Comparison of ENCODE assay signal across 8 cellular contexts in the genomic region with DNA sequence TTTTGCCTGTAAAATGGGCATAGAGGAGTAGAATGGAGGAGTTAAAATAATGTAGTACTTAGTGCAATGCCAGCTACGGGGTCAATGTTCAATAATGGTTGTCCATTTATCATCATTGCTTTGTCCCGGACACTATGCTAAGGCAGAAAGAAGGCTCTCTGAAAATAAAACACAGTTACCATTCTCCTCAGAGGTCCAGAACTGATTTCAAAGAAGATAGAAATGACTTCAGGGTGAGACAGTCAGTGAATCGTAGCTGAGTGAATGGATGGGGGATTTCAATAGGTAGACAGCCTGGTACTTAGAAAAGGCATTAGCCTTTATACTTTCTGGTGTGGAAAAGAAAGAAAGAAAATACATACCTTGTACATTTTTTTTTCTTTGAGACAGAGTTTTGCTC. TPM values are rescaled to one million over a fixed set of nuclear protein-coding genes. Genes with fewer than 3 reads are reported as not detected.
DNase-seq lines count a peak whose midpoint lies in the region; ATAC-seq and TF ChIP-seq lines count a peak whose summit lies in the region.

No MANE protein-coding gene starts in this region.

- no peak for ATAC-seq in GM21381 (IDR thresholded peaks at IDR 0.05; ENCODE audit: unreplicated experiment)
- ATAC-seq in HG03097 (IDR thresholded peaks at IDR 0.05; ENCODE audit: low FRiP score, unreplicated experiment) = no peak
- no peak for ATAC-seq in HG03108 (IDR thresholded peaks at IDR 0.05; ENCODE audit: unreplicated experiment)
- ATAC-seq in HG02970 (IDR thresholded peaks at IDR 0.05; ENCODE audit: low FRiP score, unreplicated experiment) = no peak

- H3K36me3 Mint-ChIP-seq in progenitor cell of endocrine pancreas (ENCODE audit: insufficient read depth) = peaks cover 3% of the 10 kb centered on the region

- TF ChIP-seq CTCF in GM12864 (IDR thresholded peaks at IDR 0.05; ENCODE audit: low read depth, low read length, missing control alignments) (no peak), RWPE1 (conservative IDR thresholded peaks at IDR 0.05; ENCODE audit: low read depth) (no peak), epithelial cell of proximal tubule (conservative IDR thresholded peaks at IDR 0.05; ENCODE audit: low read depth, low read length) (no peak), progenitor cell of endocrine pancreas (IDR thresholded peaks at IDR 0.05; ENCODE audit: unreplicated experiment) (no peak)

- H3K27ac ChIP-seq in RWPE1 = peak overlapping the region; percentile 84

- H3K4me3 Mint-ChIP-seq in progenitor cell of endocrine pancreas (ENCODE audit: low read depth) = peak overlapping the region; percentile 93

- DNase-seq in GM12864 (ENCODE audit: low read depth) = no peak
- no peak for DNase-seq in RWPE1 (ENCODE audit: low spot score)
- no peak for DNase-seq in epithelial cell of proximal tubule (ENCODE audit: low read depth)
- DNase-seq in progenitor cell of endocrine pancreas (ENCODE audit: low spot score, unreplicated experiment) = no peak

- CTCF ChIA-PET in RWPE1 (lab: Yijun Ruan, JAX) = interaction anchor here (0.7 kb wide), 1 partner anchor 1643 kb away, joined by 4 read pairs; no protein-coding TSS in a partner anchor

- POLR2A ChIA-PET in RWPE1 (lab: Yijun Ruan, JAX; ENCODE audit: low non-redundant PET) = interaction anchor here (0.6 kb wide), 1 partner anchor 469 kb away, joined by 3 read pairs; no protein-coding TSS in a partner anchor

- H3K9me3 Mint-ChIP-seq in progenitor cell of endocrine pancreas (ENCODE audit: low read depth) = no peaks in the 10 kb centered on the region

- H3K4me1 Mint-ChIP-seq in progenitor cell of endocrine pancreas (ENCODE audit: low read depth) = peaks cover 15% of the 10 kb centered on the region

- H3K27me3 Mint-ChIP-seq in progenitor cell of endocrine pancreas = no peaks in the 10 kb centered on the region

- H3K4me3 ChIP-seq in GM12864 (ENCODE audit: low read depth, low read length) (peak overlapping the region; percentile 98; the same call in 1 of the 2 replicates), epithelial cell of proximal tubule (ENCODE audit: low read depth, low read length) (peak overlapping the region; percentile 77)

- H3K27ac Mint-ChIP-seq in progenitor cell of endocrine pancreas = peak overlapping the region; percentile 91

RNA-seq across cellular contexts. Expression of a gene that starts 1.2 kb away (rescaled TPM):
- 49.1 and 59.4 TPM in 2 replicates for total RNA-seq in epithelial cell of proximal tubule
- total RNA-seq in progenitor cell of endocrine pancreas = 69.1 and 73.6 TPM in 2 replicates

RNA-seq across cellular contexts. Expression of a gene that starts 50.5 kb away (rescaled TPM):
- total RNA-seq in epithelial cell of proximal tubule (16.9 and 23.4 TPM in 2 replicates), progenitor cell of endocrine pancreas (18.2 and 18.7 TPM in 2 replicates)
